ENCODE assay signal across 8 cellular contexts in genomic region chr6:112043032-112044007, GRCh38. TPM values are rescaled to one million over a fixed set of nuclear protein-coding genes. Genes with fewer than 3 reads are reported as not detected.
DNase-seq lines count a peak whose midpoint lies in the region; ATAC-seq and TF ChIP-seq lines count a peak whose summit lies in the region.

No MANE protein-coding gene starts in this region.

- peak overlapping the region; percentile 81 for H3K27ac ChIP-seq in suprapubic skin

- no peaks in the 10 kb centered on the region for H3K36me3 ChIP-seq in suprapubic skin

- no peak for TF ChIP-seq EP300 in suprapubic skin (IDR thresholded peaks at IDR 0.05)

- H3K27me3 Mint-ChIP-seq in activated naive CD4-positive, alpha-beta T cell treated with anti-CD3 and anti-CD28 coated beads, Interleukin-2, amount 10 ng/mL, durations not matched to agents 7 days and 5 days = peaks cover 4% of the 10 kb centered on the region

- H3K4me1 Mint-ChIP-seq in activated naive CD4-positive, alpha-beta T cell treated with anti-CD3 and anti-CD28 coated beads, Interleukin-2, amount 10 ng/mL, durations not matched to agents 7 days and 5 days = peaks cover 16% of the 10 kb centered on the region

- H3K27ac Mint-ChIP-seq in activated naive CD4-positive, alpha-beta T cell treated with anti-CD3 and anti-CD28 coated beads, Interleukin-2, amount 10 ng/mL, durations not matched to agents 7 days and 5 days = peak overlapping the region; percentile 97

- peak in 1 of 2 donors; percentile 25 for TF ChIP-seq POLR2A in suprapubic skin (IDR thresholded peaks at IDR 0.05)

- peak overlapping the region; percentile 61 for H3K4me3 ChIP-seq in suprapubic skin

- H3K9me3 ChIP-seq in suprapubic skin = no peaks in the 10 kb centered on the region

- CTCF ChIA-PET in activated naive CD4-positive, alpha-beta T cell treated with anti-CD3 and anti-CD28 coated beads, Interleukin-2, amount 10 ng/mL, durations not matched to agents 7 days and 5 days (lab: Charles Lee) = interaction anchor here (0.6 to 9.7 kb wide), 31 partner anchors 11 to 784 kb away, joined by 3 to 147 read pairs (median 3); a partner anchor contains a TSS

- no peaks in the 10 kb centered on the region for H3K27me3 ChIP-seq in suprapubic skin

- peak; percentile 94 to 95 for TF ChIP-seq CTCF in suprapubic skin (IDR thresholded peaks at IDR 0.05)

- under 1% methylated on average over 36 of the region's 36 CpGs for WGBS in suprapubic skin

- peak overlapping the region; percentile 91 for H3K4me3 Mint-ChIP-seq in activated naive CD4-positive, alpha-beta T cell treated with anti-CD3 and anti-CD28 coated beads, Interleukin-2, amount 10 ng/mL, durations not matched to agents 7 days and 5 days

- peak; percentile 31 for DNase-seq in GM04503 (ENCODE audit: low read depth)
- DNase-seq in NAMALWA (ENCODE audit: low spot score) = peak; percentile 96
- DNase-seq in SK-MEL-5 (ENCODE audit: low read depth, low spot score) = peak; percentile 92
- peak; percentile 94 for DNase-seq in activated naive CD4-positive, alpha-beta T cell treated with anti-CD3 and anti-CD28 coated beads, Interleukin-2, amount 10 ng/mL, durations not matched to agents 7 days and 5 days
- DNase-seq in globus pallidus (ENCODE audit: low spot score) = peak; percentile 84
- DNase-seq in nucleus accumbens (lab: John Stamatoyannopoulos, UW) = peak; percentile 34 to 95 (median 78)
- peak; percentile 92 to 93 for DNase-seq in suprapubic skin (ENCODE audit: low spot score in 2 of 2)

- peak; percentile 93 for ATAC-seq in HG02571 (IDR thresholded peaks at IDR 0.05; ENCODE audit: unreplicated experiment)

- H3K4me1 ChIP-seq in suprapubic skin = peaks cover 37% of the 10 kb centered on the region

- H3K36me3 Mint-ChIP-seq in activated naive CD4-positive, alpha-beta T cell treated with anti-CD3 and anti-CD28 coated beads, Interleukin-2, amount 10 ng/mL, durations not matched to agents 7 days and 5 days = no peaks in the 10 kb centered on the region

- in situ Hi-C loops in SK-MEL-5 (cut with HindIII; ENCODE audit: low pct_unique_long_range_greater_than_20kb, low sequenced_read_pairs) = no loop called here

- H3K9me3 Mint-ChIP-seq in activated naive CD4-positive, alpha-beta T cell treated with anti-CD3 and anti-CD28 coated beads, Interleukin-2, amount 10 ng/mL, durations not matched to agents 7 days and 5 days = no peaks in the 10 kb centered on the region

RNA-seq across cellular contexts. Expression of gene CCN6, which starts 10.6 kb away (rescaled TPM):
- total RNA-seq in SK-MEL-5 (2014; rRNA removed; shearing (Covaris generic)) = not detected in 2 replicates
- polyA plus RNA-seq in SK-MEL-5 (2015; cell fraction: cytosol; rRNA removed) = not detected in 2 replicates
- polyA plus RNA-seq in SK-MEL-5 (2015; cell fraction: nucleus; rRNA removed) = 0.31 TPM in 1 of 2 replicates, not detected in the other
- 1 to 10 TPM in 2 of 4 donors, under 1 TPM in 1, not detected in 1; 0.25 to 7.6 (median 1.0) TPM for total RNA-seq in suprapubic skin

RNA-seq across cellular contexts. Expression of gene TUBE1, which starts 44.0 kb away (rescaled TPM):
- total RNA-seq in SK-MEL-5 (2014; rRNA removed; shearing (Covaris generic)) = 21.2 and 24.1 TPM in 2 replicates
- 17.1 and 21.4 TPM in 2 replicates for polyA plus RNA-seq in SK-MEL-5 (2015; cell fraction: cytosol; rRNA removed)
- 163 and 201 TPM in 2 replicates for polyA plus RNA-seq in SK-MEL-5 (2015; cell fraction: nucleus; rRNA removed)
- total RNA-seq in suprapubic skin = 10 to 100 TPM; 19.6 to 82.2 (median 31.2) TPM

RNA-seq across cellular contexts. Expression of gene FAM229B, which starts 44.1 kb away (rescaled TPM):
- total RNA-seq in SK-MEL-5 (2014; rRNA removed; shearing (Covaris generic)) = 9.0 and 13.0 TPM in 2 replicates
- 5.3 and 5.9 TPM in 2 replicates for polyA plus RNA-seq in SK-MEL-5 (2015; cell fraction: cytosol; rRNA removed)
- polyA plus RNA-seq in SK-MEL-5 (2015; cell fraction: nucleus; rRNA removed) = 0.14 and 0.87 TPM in 2 replicates
- 1 to 10 TPM in 3 of 4 donors, under 1 TPM in 1; 0.72 to 3.9 (median 2.4) TPM for total RNA-seq in suprapubic skin

Comparison
In these comparisons a context has a peak if more than half of its experiments do, and no peak if none do; other contexts are left out.
1. Peak in every context shown above with its lines: DNase-seq, ATAC-seq, H3K4me3 ChIP-seq and H3K27ac ChIP-seq.
2. DNase-seq: peak in every context shown above with its lines; median percentile 96 in NAMALWA; 94 in activated naive CD4-positive, alpha-beta T cell treated with anti-CD3 and anti-CD28 coated beads, Interleukin-2, amount 10 ng/mL, durations not matched to agents 7 days and 5 days; 92 in suprapubic skin; 92 in SK-MEL-5; 84 in globus pallidus; 78 in nucleus accumbens; 31 in GM04503.